Comparison of ENCODE assay signal across 9 cellular contexts in the genomic region with DNA sequence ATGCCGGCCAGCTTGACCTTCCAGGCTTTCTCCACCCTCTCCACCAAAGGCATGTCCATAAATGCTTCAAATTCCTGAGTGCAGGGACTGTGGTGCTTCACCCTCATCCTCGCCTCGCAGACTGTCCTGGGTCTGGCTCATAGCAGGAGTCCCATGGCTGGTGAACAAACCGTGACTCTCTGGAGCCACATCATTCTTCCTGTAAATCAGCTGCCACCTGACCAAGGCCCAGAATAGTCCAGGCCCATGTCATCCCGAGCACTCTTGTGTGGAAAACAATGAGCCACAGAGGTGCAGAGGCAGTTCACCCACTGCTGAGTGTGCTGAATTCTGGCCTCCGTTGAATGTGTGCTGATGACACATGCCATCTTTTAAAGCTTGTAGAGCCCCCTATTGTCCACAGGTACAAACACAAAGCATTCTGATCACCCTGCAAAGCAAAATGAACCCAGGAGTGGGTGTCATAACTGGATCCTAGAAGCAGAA.
DNase-seq lines count a peak whose midpoint lies in the region; ATAC-seq, FAIRE-seq and TF ChIP-seq lines count a peak whose summit lies in the region.
"Had no signal": no experiment of that assay in that cellular context is flagged by ENCODE, and none has a peak within 500 bp of the region (broad histone marks: within the 10 kb centered on the region; RNA-seq: fewer than 3 reads in every experiment).

No MANE protein-coding gene starts in this region.

- peak; percentile 42; the same call in 1 of the 2 replicates for TF ChIP-seq EP300 in Ishikawa (IDR thresholded peaks at IDR 0.05; ENCODE audit: borderline replicate concordance)

- no peak overlapping the region for H3K4me3 ChIP-seq in bronchial epithelial cell (ENCODE audit: low read depth, low read length)
- no peak overlapping the region for H3K4me3 ChIP-seq in prostate gland

- in situ Hi-C loops in Caki2 (cut with HindIII; ENCODE audit: low pct_unique_long_range_greater_than_20kb, low sequenced_read_pairs) = no loop called here

- intact Hi-C loops in prostate gland (cut with DNase I) = no loop called here

- H3K27ac ChIP-seq in prostate gland = no peak overlapping the region

- TF ChIP-seq CTCF in bronchial epithelial cell (IDR thresholded peaks at IDR 0.05; ENCODE audit: insufficient read depth, low read length, severe bottlenecking) (peak; percentile 17), prostate gland (IDR thresholded peaks at IDR 0.05) (no peak)

- DNase-seq in Caki2 (ENCODE audit: low read depth) (peak; percentile 87), bronchial epithelial cell (ENCODE audit: low read depth) (peak; percentile 65), mesenteric fat pad (ENCODE audit: low spot score) (peak; percentile 64), prostate gland (ENCODE audit: low spot score) (no peak), COLO668 (lab: John Stamatoyannopoulos, UW; ENCODE audit: unreplicated experiment) (no peak)
- DNase-seq: immature natural killer cell had no signal

- 63% methylated on average over 6 of the region's 6 CpGs for WGBS in prostate gland

- no peaks in the 10 kb centered on the region for H3K9me3 ChIP-seq in prostate gland

- no peaks in the 10 kb centered on the region for H3K4me1 ChIP-seq in prostate gland (replicated peaks)

- no peak for FAIRE-seq in bronchial epithelial cell (lab: Jason Lieb, UNC)

- H3K36me3 ChIP-seq in bronchial epithelial cell (ENCODE audit: control insufficient read depth, insufficient read depth, low read length) = no peaks in the 10 kb centered on the region
- H3K36me3 ChIP-seq in prostate gland = no peaks in the 10 kb centered on the region

- peak; percentile 50 for TF ChIP-seq RAD21 in Ishikawa (IDR thresholded peaks at IDR 0.05; ENCODE audit: low read depth)

- no peak for ATAC-seq in GM18909 (IDR thresholded peaks at IDR 0.05; ENCODE audit: poor library complexity, unreplicated experiment)
- no peak for ATAC-seq in GM18502 (IDR thresholded peaks at IDR 0.05; ENCODE audit: poor library complexity, unreplicated experiment)

- H3K27me3 ChIP-seq in bronchial epithelial cell (ENCODE audit: control insufficient read depth, insufficient read depth, low read length) (no peaks in the 10 kb centered on the region), prostate gland (replicated peaks; ENCODE audit: insufficient read depth) (no peaks in the 10 kb centered on the region)

- TF ChIP-seq POLR2A in prostate gland (IDR thresholded peaks at IDR 0.05) = no peak

TF ChIP-seq in Ishikawa, 13 proteins besides CTCF, POLR2A, EP300 and RAD21:
- no peak for TF ChIP-seq YY1 (IDR thresholded peaks at IDR 0.05; ENCODE audit: low read depth)
- TF ChIP-seq TEAD4 (IDR thresholded peaks at IDR 0.05) = peak; percentile 86
- TF ChIP-seq, protein P1, sequence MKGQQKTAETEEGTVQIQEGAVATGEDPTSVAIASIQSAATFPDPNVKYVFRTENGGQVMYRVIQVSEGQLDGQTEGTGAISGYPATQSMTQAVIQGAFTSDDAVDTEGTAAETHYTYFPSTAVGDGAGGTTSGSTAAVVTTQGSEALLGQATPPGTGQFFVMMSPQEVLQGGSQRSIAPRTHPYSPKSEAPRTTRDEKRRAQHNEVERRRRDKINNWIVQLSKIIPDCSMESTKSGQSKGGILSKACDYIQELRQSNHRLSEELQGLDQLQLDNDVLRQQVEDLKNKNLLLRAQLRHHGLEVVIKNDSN (IDR thresholded peaks at IDR 0.05) = peak; percentile 44; the same call in 1 of the 2 replicates
- peak; percentile 40; the same call in 1 of the 2 replicates for TF ChIP-seq TCF12 (IDR thresholded peaks at IDR 0.05; ENCODE audit: low read depth)

Comparison
In these comparisons a context has a peak if more than half of its experiments do, and no peak if none do; other contexts are left out.
1. DNase-seq: peak in Caki2 (single experiment), bronchial epithelial cell (single experiment) and mesenteric fat pad (single experiment); none in prostate gland (single experiment) and COLO668 (single experiment).